ENCODE assay signal across 13 cellular contexts in genomic region chr17:75125984-75126383, GRCh38. TPM values are rescaled to one million over a fixed set of nuclear protein-coding genes. Genes with fewer than 3 reads are reported as not detected.
DNase-seq lines count a peak whose midpoint lies in the region; ATAC-seq, FAIRE-seq and TF ChIP-seq lines count a peak whose summit lies in the region.
"Had no signal": no experiment of that assay in that cellular context is flagged by ENCODE, and none has a peak within 500 bp of the region (broad histone marks: within the 10 kb centered on the region; RNA-seq: fewer than 3 reads in every experiment).

No MANE protein-coding gene starts in this region.

- RAD21 ChIA-PET in HCT116 (lab: Charles Lee; ENCODE audit: low non-redundant PET in 1 of 2, low total read pairs in 2 of 2, uncharacterized antibody in 2 of 2, unreplicated experiment in 2 of 2) = no interaction called here

- no peak for TF ChIP-seq POLR2A in HCT116 (IDR thresholded peaks at IDR 0.05; ENCODE audit: borderline replicate concordance, extremely low read depth, insufficient read depth, insufficient read length)
- no peak for TF ChIP-seq POLR2A in esophagus muscularis mucosa (IDR thresholded peaks at IDR 0.05; ENCODE audit: low read depth)

- intact Hi-C loops in HCT116 (cut with micrococcal nuclease) = loop anchor here (2.0 kb wide), 1 partner anchor 73 kb away; no protein-coding TSS in a partner anchor
- intact Hi-C loops in activated T-helper 1 cell treated with anti-CD3 and anti-CD28 coated beads, Interleukin-12 subunit alpha, Interleukin-12 subunit beta, Interleukin-2, Interleukin-4 antibody, amounts not matched to agents 30 ng/mL and 10 ng/mL and 1 ng/mL, durations not matched to agents 14 hours and 24 hours and 36 hours (cut with micrococcal nuclease) = no loop called here
- intact Hi-C loops in naive thymus-derived CD4-positive, alpha-beta T cell (cut with micrococcal nuclease) = no loop called here
- intact Hi-C loops in kidney (cut with DNase I) = no loop called here
- intact Hi-C loops in ascending aorta (cut with DNase I) = no loop called here
- intact Hi-C loops in esophagus muscularis mucosa (cut with DNase I) = no loop called here

- no peaks in the 10 kb centered on the region for H3K9me3 Mint-ChIP-seq in T-helper 1 cell treated with Interleukin-12 subunit alpha and Interleukin-12 subunit beta and Interleukin-4 antibody, amounts not matched to agents 30 μg/mL and 1 μg/mL, for 36 hours
- no peaks in the 10 kb centered on the region for H3K9me3 Mint-ChIP-seq in activated T-helper 1 cell treated with anti-CD3 and anti-CD28 coated beads, Interleukin-12 subunit alpha, Interleukin-12 subunit beta, Interleukin-2, Interleukin-4 antibody, amounts not matched to agents 30 ng/mL and 10 ng/mL and 1 ng/mL, durations not matched to agents 14 hours and 24 hours and 36 hours
- H3K9me3 Mint-ChIP-seq in naive thymus-derived CD4-positive, alpha-beta T cell = no peaks in the 10 kb centered on the region

- H4K20me1 ChIP-seq in HCT116 (ENCODE audit: insufficient read depth) = no peaks in the 10 kb centered on the region

- TF ChIP-seq CTCF in HCT116 (IDR thresholded peaks at IDR 0.05 in 2 of 3, conservative IDR thresholded peaks at IDR 0.05 in 1 of 3; ENCODE audit: borderline replicate concordance in 1 of 3, insufficient read depth in 1 of 3, low read depth in 2 of 3, low read length in 2 of 3) (no peak), kidney (IDR thresholded peaks at IDR 0.05; ENCODE audit: borderline replicate concordance, extremely low read depth, insufficient read depth) (no peak), ascending aorta (IDR thresholded peaks at IDR 0.05) (no peak), esophagus muscularis mucosa (IDR thresholded peaks at IDR 0.05) (no peak)

- no peaks in the 10 kb centered on the region for H3K9me2 ChIP-seq in HCT116 (ENCODE audit: insufficient read depth)

- H3K27me3 ChIP-seq in HCT116 (ENCODE audit: insufficient read depth, low read length) (no peaks in the 10 kb centered on the region), ascending aorta (no peaks in the 10 kb centered on the region), esophagus muscularis mucosa (no peaks in the 10 kb centered on the region)
- no peaks in the 10 kb centered on the region for H3K27me3 ChIP-seq in naive thymus-derived CD4-positive, alpha-beta T cell (ENCODE audit: control insufficient read depth in 2 of 2, insufficient read depth in 2 of 2, low read length in 2 of 2)
- H3K27me3 ChIP-seq: ovary had no signal

- peak overlapping the region; percentile 75 for H3K27ac Mint-ChIP-seq in T-helper 1 cell treated with Interleukin-12 subunit alpha and Interleukin-12 subunit beta and Interleukin-4 antibody, amounts not matched to agents 30 μg/mL and 1 μg/mL, for 36 hours
- H3K27ac Mint-ChIP-seq in activated T-helper 1 cell treated with anti-CD3 and anti-CD28 coated beads, Interleukin-12 subunit alpha, Interleukin-12 subunit beta, Interleukin-2, Interleukin-4 antibody, amounts not matched to agents 30 ng/mL and 10 ng/mL and 1 ng/mL, durations not matched to agents 14 hours and 24 hours and 36 hours = peak overlapping the region; percentile 78
- peak overlapping the region in 7 of 9 donors; percentile 54 to 88 (median 73) for H3K27ac Mint-ChIP-seq in naive thymus-derived CD4-positive, alpha-beta T cell

- H3K27me3 Mint-ChIP-seq in T-helper 1 cell treated with Interleukin-12 subunit alpha and Interleukin-12 subunit beta and Interleukin-4 antibody, amounts not matched to agents 30 μg/mL and 1 μg/mL, for 36 hours (ENCODE audit: low read depth) = no peaks in the 10 kb centered on the region
- H3K27me3 Mint-ChIP-seq in activated T-helper 1 cell treated with anti-CD3 and anti-CD28 coated beads, Interleukin-12 subunit alpha, Interleukin-12 subunit beta, Interleukin-2, Interleukin-4 antibody, amounts not matched to agents 30 ng/mL and 10 ng/mL and 1 ng/mL, durations not matched to agents 14 hours and 24 hours and 36 hours (ENCODE audit: insufficient read depth) = no peaks in the 10 kb centered on the region
- H3K27me3 Mint-ChIP-seq in naive thymus-derived CD4-positive, alpha-beta T cell = no peaks in the 10 kb centered on the region

- H3K36me3 ChIP-seq in HCT116 (ENCODE audit: control insufficient read depth in 1 of 2, insufficient read depth in 2 of 2, low read length in 2 of 2) (peaks cover 0 to 31% of the 10 kb centered on the region in 2 experiments; a peak in 2 of 4 replicates), kidney (ENCODE audit: control insufficient read depth in 1 of 2, insufficient read depth in 2 of 2, low read length in 2 of 2) (peaks cover 3 to 5% of the 10 kb centered on the region in 2 donors), ascending aorta (peaks cover 6 to 7% of the 10 kb centered on the region in 2 donors), esophagus muscularis mucosa (peaks cover 0 to 26% (median 18%) of the 10 kb centered on the region in 4 donors)
- H3K36me3 ChIP-seq in naive thymus-derived CD4-positive, alpha-beta T cell (ENCODE audit: control insufficient read depth in 2 of 3, insufficient read depth in 3 of 3, low read length in 3 of 3) = peaks cover 0 to 10% (median 0%) of the 10 kb centered on the region in 3 experiments
- H3K36me3 ChIP-seq: ovary had no signal

- peaks cover 44 to 78% of the 10 kb centered on the region in 2 experiments for H3K4me1 ChIP-seq in HCT116 (ENCODE audit: control insufficient read depth in 1 of 2, insufficient read depth in 2 of 2, low read length in 2 of 2)
- H3K4me1 ChIP-seq in naive thymus-derived CD4-positive, alpha-beta T cell (ENCODE audit: control insufficient read depth in 2 of 2, insufficient read depth in 2 of 2, low read length in 2 of 2) = peaks cover 8 to 25% of the 10 kb centered on the region in 2 donors
- H3K4me1 ChIP-seq in kidney (ENCODE audit: control insufficient read depth in 1 of 2, insufficient read depth in 1 of 2, low read depth in 1 of 2, low read length in 2 of 2) = peaks cover 0 to 6% of the 10 kb centered on the region in 2 donors
- H3K4me1 ChIP-seq in ascending aorta = peaks cover 0 to 6% of the 10 kb centered on the region in 2 donors
- peaks cover 9 to 29% (median 16%) of the 10 kb centered on the region in 4 donors for H3K4me1 ChIP-seq in esophagus muscularis mucosa

- peaks cover 31% of the 10 kb centered on the region for H3K36me3 Mint-ChIP-seq in T-helper 1 cell treated with Interleukin-12 subunit alpha and Interleukin-12 subunit beta and Interleukin-4 antibody, amounts not matched to agents 30 μg/mL and 1 μg/mL, for 36 hours (ENCODE audit: low read depth)
- H3K36me3 Mint-ChIP-seq in activated T-helper 1 cell treated with anti-CD3 and anti-CD28 coated beads, Interleukin-12 subunit alpha, Interleukin-12 subunit beta, Interleukin-2, Interleukin-4 antibody, amounts not matched to agents 30 ng/mL and 10 ng/mL and 1 ng/mL, durations not matched to agents 14 hours and 24 hours and 36 hours (ENCODE audit: low read depth) = peaks cover 23% of the 10 kb centered on the region
- peaks cover 0 to 26% (median 2%) of the 10 kb centered on the region in 5 donors for H3K36me3 Mint-ChIP-seq in naive thymus-derived CD4-positive, alpha-beta T cell

- TF ChIP-seq RAD21 in HCT116 (IDR thresholded peaks at IDR 0.05; ENCODE audit: low read depth) = no peak

- FAIRE-seq in kidney (lab: Jason Lieb, UNC) = no peak

- no peak for ATAC-seq in HCT116
- no peak for ATAC-seq in naive thymus-derived CD4-positive, alpha-beta T cell

- H3K4me3 ChIP-seq in HCT116 (replicated peaks in 1 of 2; ENCODE audit: low read depth in 1 of 2, low read length in 2 of 2) (no peak overlapping the region), kidney (ENCODE audit: low read length in 2 of 2) (no peak overlapping the region), ascending aorta (no peak overlapping the region), esophagus muscularis mucosa (no peak overlapping the region)
- H3K4me3 ChIP-seq in naive thymus-derived CD4-positive, alpha-beta T cell (ENCODE audit: low read length) = no peak overlapping the region
- H3K4me3 ChIP-seq: ovary had no signal

- peaks cover 87% of the 10 kb centered on the region for H3K79me2 ChIP-seq in HCT116 (ENCODE audit: insufficient read depth, low read length)

- no TSS peak for BruUV-seq in HCT116 (replicated peaks; lab: Mats Ljungman, UMichigan)

- H3K4me3 Mint-ChIP-seq in T-helper 1 cell treated with Interleukin-12 subunit alpha and Interleukin-12 subunit beta and Interleukin-4 antibody, amounts not matched to agents 30 μg/mL and 1 μg/mL, for 36 hours = peak overlapping the region; percentile 35
- peak overlapping the region; percentile 40 for H3K4me3 Mint-ChIP-seq in activated T-helper 1 cell treated with anti-CD3 and anti-CD28 coated beads, Interleukin-12 subunit alpha, Interleukin-12 subunit beta, Interleukin-2, Interleukin-4 antibody, amounts not matched to agents 30 ng/mL and 10 ng/mL and 1 ng/mL, durations not matched to agents 14 hours and 24 hours and 36 hours
- H3K4me3 Mint-ChIP-seq in naive thymus-derived CD4-positive, alpha-beta T cell = peak overlapping the region in 4 of 10 donors; percentile 8 to 58 (median 38)

- peaks cover 30% of the 10 kb centered on the region for H3K4me1 Mint-ChIP-seq in T-helper 1 cell treated with Interleukin-12 subunit alpha and Interleukin-12 subunit beta and Interleukin-4 antibody, amounts not matched to agents 30 μg/mL and 1 μg/mL, for 36 hours (ENCODE audit: low read depth)
- peaks cover 35% of the 10 kb centered on the region for H3K4me1 Mint-ChIP-seq in activated T-helper 1 cell treated with anti-CD3 and anti-CD28 coated beads, Interleukin-12 subunit alpha, Interleukin-12 subunit beta, Interleukin-2, Interleukin-4 antibody, amounts not matched to agents 30 ng/mL and 10 ng/mL and 1 ng/mL, durations not matched to agents 14 hours and 24 hours and 36 hours (ENCODE audit: low read depth)
- H3K4me1 Mint-ChIP-seq in naive thymus-derived CD4-positive, alpha-beta T cell = peaks cover 31 to 45% (median 41%) of the 10 kb centered on the region in 7 donors

- 58% methylated on average over 3 of the region's 3 CpGs for WGBS in esophagus muscularis mucosa

- no peaks in the 10 kb centered on the region for H3K9me3 ChIP-seq in HCT116 (ENCODE audit: control insufficient read depth in 1 of 2, insufficient read depth in 1 of 2, low read depth in 1 of 2, low read length in 2 of 2)
- H3K9me3 ChIP-seq in naive thymus-derived CD4-positive, alpha-beta T cell (ENCODE audit: control insufficient read depth in 2 of 3, low read length in 3 of 3) = no peaks in the 10 kb centered on the region
- no peaks in the 10 kb centered on the region for H3K9me3 ChIP-seq in kidney (ENCODE audit: control insufficient read depth in 1 of 2, low read length in 2 of 2)
- no peaks in the 10 kb centered on the region for H3K9me3 ChIP-seq in ascending aorta
- no peaks in the 10 kb centered on the region for H3K9me3 ChIP-seq in esophagus muscularis mucosa
- H3K9me3 ChIP-seq: ovary had no signal

- H3K9ac ChIP-seq in HCT116 (ENCODE audit: low read length) (peak overlapping the region; percentile 78), kidney (ENCODE audit: low read length in 2 of 2) (no peak overlapping the region)

- TF ChIP-seq EP300 in esophagus muscularis mucosa (IDR thresholded peaks at IDR 0.05) = no peak

- H3K27ac ChIP-seq in HCT116 (ENCODE audit: low read depth, low read length) = peak overlapping the region; percentile 93
- H3K27ac ChIP-seq in naive thymus-derived CD4-positive, alpha-beta T cell (ENCODE audit: low read depth, low read length) = no peak overlapping the region
- H3K27ac ChIP-seq in kidney (ENCODE audit: low read depth in 2 of 2, low read length in 2 of 2) = no peak overlapping the region
- H3K27ac ChIP-seq in ascending aorta = no peak overlapping the region
- no peak overlapping the region for H3K27ac ChIP-seq in esophagus muscularis mucosa (replicated peaks in 1 of 4)
- H3K27ac ChIP-seq: ovary had no signal

- DNase-seq in T-helper 1 cell (no peak), HCT116 (ENCODE audit: low read depth, low spot score) (no peak), kidney (no peak), ascending aorta (ENCODE audit: low spot score in 2 of 2) (no peak), esophagus muscularis mucosa (ENCODE audit: extremely low spot score) (no peak)
- peak; percentile 19 for DNase-seq in activated T-helper 1 cell treated with anti-CD3 and anti-CD28 coated beads, Interleukin-12 subunit alpha, Interleukin-12 subunit beta, Interleukin-2, Interleukin-4 antibody, amounts not matched to agents 30 ng/mL and 10 ng/mL and 1 ng/mL, durations not matched to agents 14 hours and 24 hours and 36 hours (ENCODE audit: low spot score)
- DNase-seq in naive thymus-derived CD4-positive, alpha-beta T cell = no peak
- DNase-seq: aorta, EL, glutamatergic neuron, NCI-H2081, ovary had no signal

- H3K4me2 ChIP-seq in HCT116 (ENCODE audit: low read length) = peak overlapping the region; percentile 81

- H2AFZ ChIP-seq in HCT116 (ENCODE audit: low read depth, low read length, poor library complexity, severe bottlenecking) = no peak overlapping the region

- CTCF ChIA-PET in HCT116 (lab: Charles Lee) = interaction anchor here (5.6 kb wide), 1 partner anchor 12 kb away, joined by 75 read pairs; no protein-coding TSS in a partner anchor
- CTCF ChIA-PET in naive thymus-derived CD4-positive, alpha-beta T cell (lab: Charles Lee) = interaction anchor here (5.7 kb wide), 1 partner anchor 11 kb away, joined by 47 read pairs; no protein-coding TSS in a partner anchor

- POLR2A ChIA-PET in HCT116 (lab: Charles Lee) = interaction anchor here (1.8 to 5.0 kb wide), 3 partner anchors 12 to 73 kb away, joined by 4 to 44 read pairs (median 4); no protein-coding TSS in a partner anchor
- POLR2A ChIA-PET in naive thymus-derived CD4-positive, alpha-beta T cell (lab: Charles Lee) = interaction anchor here (1.1 kb wide), 1 partner anchor 10 kb away, joined by 5 read pairs; no protein-coding TSS in a partner anchor

RNA-seq across cellular contexts. Expression of gene NT5C, which starts 5.6 kb away (rescaled TPM):
- total RNA-seq in HCT116 (2021; ENCODE audit: unreplicated experiment) (115 TPM), kidney (59.4 TPM), ascending aorta (18.3 TPM), esophagus muscularis mucosa (10 to 100 TPM; 70.6 to 98.7 (median 75.1) TPM)
- 108 and 113 TPM in 2 replicates for polyA plus RNA-seq in HCT116 (2012)
- total RNA-seq in activated T-helper 1 cell treated with anti-CD3 and anti-CD28 coated beads, Interleukin-12 subunit alpha, Interleukin-12 subunit beta, Interleukin-2, Interleukin-4 antibody, amounts not matched to agents 30 ng/mL and 10 ng/mL and 1 ng/mL, durations not matched to agents 14 hours and 24 hours and 36 hours = 80.0 and 80.1 TPM in 2 replicates
- total RNA-seq in naive thymus-derived CD4-positive, alpha-beta T cell = 10 to 100 TPM; 23.4 to 54.8 (median 37.5) TPM
- 10 to 100 TPM; 31.1 to 33.1 TPM for polyA plus RNA-seq in naive thymus-derived CD4-positive, alpha-beta T cell
- 74.9 TPM for polyA plus RNA-seq in kidney (ENCODE audit: insufficient read depth, low read depth, low replicate concordance)

RNA-seq across cellular contexts. Expression of gene ARMC7, which starts 16.2 kb away (rescaled TPM):
- total RNA-seq in HCT116 (2021; ENCODE audit: unreplicated experiment) (43.2 TPM), kidney (31.8 TPM), ascending aorta (1.4 TPM), esophagus muscularis mucosa (10 to 100 TPM in 1 of 4 donors, 1 to 10 TPM in 3; 3.5 to 10.3 (median 6.7) TPM)
- 25.9 and 27.2 TPM in 2 replicates for polyA plus RNA-seq in HCT116 (2012)
- 11.6 and 13.0 TPM in 2 replicates for total RNA-seq in activated T-helper 1 cell treated with anti-CD3 and anti-CD28 coated beads, Interleukin-12 subunit alpha, Interleukin-12 subunit beta, Interleukin-2, Interleukin-4 antibody, amounts not matched to agents 30 ng/mL and 10 ng/mL and 1 ng/mL, durations not matched to agents 14 hours and 24 hours and 36 hours
- 10 to 100 TPM in 4 of 5 experiments, 1 to 10 TPM in 1; 5.8 to 18.9 (median 17.8) TPM for total RNA-seq in naive thymus-derived CD4-positive, alpha-beta T cell
- polyA plus RNA-seq in naive thymus-derived CD4-positive, alpha-beta T cell = 1 to 10 TPM; 1.8 to 4.4 TPM
- polyA plus RNA-seq in kidney (ENCODE audit: insufficient read depth, low read depth, low replicate concordance) = 35.1 TPM

RNA-seq across cellular contexts. Expression of gene JPT1, which starts 28.3 kb away (rescaled TPM):
- total RNA-seq in HCT116 (2021; ENCODE audit: unreplicated experiment) (575 TPM), kidney (76.4 TPM), ascending aorta (23.0 TPM), esophagus muscularis mucosa (10 to 100 TPM in 3 of 4 donors, 1 to 10 TPM in 1; 5.4 to 24.2 (median 18.4) TPM)
- 715 and 916 TPM in 2 replicates for polyA plus RNA-seq in HCT116 (2012)
- 271 and 299 TPM in 2 replicates for total RNA-seq in activated T-helper 1 cell treated with anti-CD3 and anti-CD28 coated beads, Interleukin-12 subunit alpha, Interleukin-12 subunit beta, Interleukin-2, Interleukin-4 antibody, amounts not matched to agents 30 ng/mL and 10 ng/mL and 1 ng/mL, durations not matched to agents 14 hours and 24 hours and 36 hours
- 100 to 1,000 TPM in 1 of 5 experiments, 10 to 100 TPM in 4; 12.3 to 227 (median 29.3) TPM for total RNA-seq in naive thymus-derived CD4-positive, alpha-beta T cell
- 10 to 100 TPM; 70.0 to 72.3 TPM for polyA plus RNA-seq in naive thymus-derived CD4-positive, alpha-beta T cell
- 122 TPM for polyA plus RNA-seq in kidney (ENCODE audit: insufficient read depth, low read depth, low replicate concordance)

RNA-seq across cellular contexts. Expression of gene SLC16A5, which starts 38.2 kb away (rescaled TPM):
- 79.3 TPM for total RNA-seq in HCT116 (2021; ENCODE audit: unreplicated experiment)
- polyA plus RNA-seq in HCT116 (2012) = 60.1 and 73.5 TPM in 2 replicates
- 5.5 and 7.2 TPM in 2 replicates for total RNA-seq in activated T-helper 1 cell treated with anti-CD3 and anti-CD28 coated beads, Interleukin-12 subunit alpha, Interleukin-12 subunit beta, Interleukin-2, Interleukin-4 antibody, amounts not matched to agents 30 ng/mL and 10 ng/mL and 1 ng/mL, durations not matched to agents 14 hours and 24 hours and 36 hours
- total RNA-seq in naive thymus-derived CD4-positive, alpha-beta T cell = 10 to 100 TPM in 4 of 5 experiments, 1 to 10 TPM in 1; 9.2 to 26.3 (median 24.5) TPM
- polyA plus RNA-seq in naive thymus-derived CD4-positive, alpha-beta T cell = 1 to 10 TPM; 5.9 to 7.6 TPM
- 184 TPM for total RNA-seq in kidney
- polyA plus RNA-seq in kidney (ENCODE audit: insufficient read depth, low read depth, low replicate concordance) = 28.4 TPM
- total RNA-seq in ascending aorta = 101 TPM
- total RNA-seq in esophagus muscularis mucosa = 1 to 10 TPM; 3.8 to 9.7 (median 7.6) TPM

RNA-seq across cellular contexts. Expression of gene SUMO2, which starts 56.8 kb away (rescaled TPM):
- total RNA-seq in HCT116 (2021; ENCODE audit: unreplicated experiment) = 859 TPM
- 338 and 399 TPM in 2 replicates for polyA plus RNA-seq in HCT116 (2012)
- 649 and 656 TPM in 2 replicates for total RNA-seq in activated T-helper 1 cell treated with anti-CD3 and anti-CD28 coated beads, Interleukin-12 subunit alpha, Interleukin-12 subunit beta, Interleukin-2, Interleukin-4 antibody, amounts not matched to agents 30 ng/mL and 10 ng/mL and 1 ng/mL, durations not matched to agents 14 hours and 24 hours and 36 hours
- total RNA-seq in naive thymus-derived CD4-positive, alpha-beta T cell = 100 to 1,000 TPM; 201 to 494 (median 247) TPM
- 100 to 1,000 TPM; 173 to 357 TPM for polyA plus RNA-seq in naive thymus-derived CD4-positive, alpha-beta T cell
- total RNA-seq in kidney = 315 TPM
- 279 TPM for polyA plus RNA-seq in kidney (ENCODE audit: insufficient read depth, low read depth, low replicate concordance)
- 23.9 TPM for total RNA-seq in ascending aorta
- total RNA-seq in esophagus muscularis mucosa = 100 to 1,000 TPM in 1 of 4 donors, 10 to 100 TPM in 3; 64.4 to 101 (median 80.0) TPM
